In the genomic region with DNA sequence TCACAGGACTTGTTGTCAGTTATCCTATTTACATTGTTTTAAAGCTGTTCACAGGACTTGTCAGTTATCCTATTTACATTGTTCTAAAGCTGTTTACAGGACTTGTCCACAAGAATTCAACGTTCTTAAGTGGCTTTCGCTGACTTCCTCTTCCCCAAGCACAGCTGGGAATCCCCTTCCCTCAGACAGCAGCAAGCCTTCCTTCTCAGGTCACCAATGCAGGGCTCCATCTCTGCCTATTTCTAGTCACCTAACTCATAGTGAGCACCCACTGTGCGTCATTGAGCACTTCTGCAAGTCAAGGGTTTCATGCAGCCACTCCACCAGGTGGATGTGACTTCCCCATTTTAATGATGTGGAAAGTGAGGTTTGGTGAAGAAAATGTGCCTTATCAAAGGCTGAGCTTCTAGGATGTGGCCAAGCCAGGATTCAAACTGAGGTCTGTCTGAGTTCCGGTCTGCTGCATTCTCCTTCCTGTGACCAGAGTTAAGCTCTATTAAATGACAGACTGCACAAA, we compare ENCODE assay signal across 9 cellular contexts.
DNase-seq lines count a peak whose midpoint lies in the region; ATAC-seq and TF ChIP-seq lines count a peak whose summit lies in the region.
"Had no signal": no experiment of that assay in that cellular context is flagged by ENCODE, and none has a peak within 500 bp of the region (broad histone marks: within the 10 kb centered on the region; RNA-seq: fewer than 3 reads in every experiment).

No MANE protein-coding gene starts in this region.

- H3K4me1 ChIP-seq in lung (ENCODE audit: control insufficient read depth in 2 of 2, insufficient read depth in 2 of 2, low read length in 2 of 2) = peaks cover 2 to 6% of the 10 kb centered on the region in 2 donors

- H3K4me3 ChIP-seq in lung = no peak overlapping the region

- no peak overlapping the region for H3K4me3 Mint-ChIP-seq in T-helper 17 cell

- no peak overlapping the region for H3K27ac ChIP-seq in lung (ENCODE audit: low read depth in 1 of 2, low read length in 1 of 2)

- no peaks in the 10 kb centered on the region for H3K27me3 Mint-ChIP-seq in T-helper 17 cell

- no peaks in the 10 kb centered on the region for H3K4me1 Mint-ChIP-seq in T-helper 17 cell

- H3K27me3 ChIP-seq in lung (ENCODE audit: control insufficient read depth, insufficient read depth) = no peaks in the 10 kb centered on the region

- H3K27ac Mint-ChIP-seq in T-helper 17 cell = no peak overlapping the region

- no peak for DNase-seq in lung (ENCODE audit: low spot score)
- DNase-seq in T-helper 17 cell = no peak
- no peak for DNase-seq in NCI-H2171 (lab: John Stamatoyannopoulos, UW)
- no peak for DNase-seq in NCI-H345 (lab: John Stamatoyannopoulos, UW)
- no peak for DNase-seq in GOT3 (lab: John Stamatoyannopoulos, UW)
- DNase-seq: NCI-H774 had no signal

- no peaks in the 10 kb centered on the region for H3K36me3 ChIP-seq in lung (ENCODE audit: control insufficient read depth in 2 of 2, insufficient read depth in 2 of 2, low read length in 2 of 2)

- peak; percentile 85 for ATAC-seq in GM18520 (IDR thresholded peaks at IDR 0.05; ENCODE audit: unreplicated experiment)
- peak; percentile 94 for ATAC-seq in GM21825 (IDR thresholded peaks at IDR 0.05; ENCODE audit: unreplicated experiment)
- peak; percentile 80 for ATAC-seq in HG03558 (IDR thresholded peaks at IDR 0.05; ENCODE audit: extremely low read depth, unreplicated experiment)
- peak; percentile 64 for ATAC-seq in lung (ENCODE audit: insufficient read depth, low FRiP score)
- no peak for ATAC-seq in T-helper 17 cell

- 12 to 33% methylated on average over 4 of the region's 4 CpGs for WGBS in lung, 2 donors

- no peak for TF ChIP-seq CTCF in lung (IDR thresholded peaks at IDR 0.05; ENCODE audit: control extremely low read depth, extremely low read depth)

- no peaks in the 10 kb centered on the region for H3K9me3 ChIP-seq in lung (ENCODE audit: control insufficient read depth in 2 of 2, insufficient read depth in 1 of 2, low read length in 1 of 2)
- H3K9me3 ChIP-seq in T-helper 17 cell (ENCODE audit: control insufficient read depth, low read length, poor library complexity, severe bottlenecking) = no peaks in the 10 kb centered on the region

- no peaks in the 10 kb centered on the region for H3K36me3 Mint-ChIP-seq in T-helper 17 cell (ENCODE audit: low read depth)
